ENCODE assay signal across 12 cellular contexts in the genomic region with DNA sequence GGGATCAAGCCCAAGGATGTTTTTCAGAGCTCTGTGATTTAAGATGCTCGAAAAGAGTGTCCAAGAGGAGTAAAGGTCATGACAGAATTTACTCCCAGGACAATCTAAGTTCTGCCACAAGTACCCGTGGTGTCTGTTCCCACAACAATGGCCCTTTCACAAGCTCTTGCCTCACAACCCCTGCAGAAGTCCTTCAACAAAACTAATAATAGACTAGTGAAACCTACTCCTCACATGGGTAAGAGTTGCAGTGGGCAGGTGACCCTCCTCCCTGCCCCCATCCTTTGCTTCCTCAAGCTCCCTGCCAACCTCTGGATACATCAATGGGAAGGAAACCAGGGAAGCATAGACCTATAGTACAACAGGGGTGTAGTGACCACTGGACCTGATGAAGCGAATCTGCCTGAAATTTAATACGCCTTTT. TPM values are rescaled to one million over a fixed set of nuclear protein-coding genes. Genes with fewer than 3 reads are reported as not detected.
DNase-seq lines count a peak whose midpoint lies in the region; ATAC-seq and TF ChIP-seq lines count a peak whose summit lies in the region.
"Had no signal": no experiment of that assay in that cellular context is flagged by ENCODE, and none has a peak within 500 bp of the region (broad histone marks: within the 10 kb centered on the region; RNA-seq: fewer than 3 reads in every experiment).

No MANE protein-coding gene starts in this region.

- no peak for TF ChIP-seq CTCF in KMS-11 (conservative IDR thresholded peaks at IDR 0.05; ENCODE audit: low read depth, low read length)

- no peak for DNase-seq in activated naive CD4-positive, alpha-beta T cell treated with anti-CD3 and anti-CD28 coated beads for 36 hours
- DNase-seq in activated naive CD4-positive, alpha-beta T cell (lab: John Stamatoyannopoulos, UW) = no peak
- no peak for DNase-seq in effector memory CD8-positive, alpha-beta T cell
- no peak for DNase-seq in sciatic nerve (ENCODE audit: low spot score)
- no peak for DNase-seq in mucosa of gallbladder (ENCODE audit: low spot score)
- DNase-seq: DMS79; SHP77; stimulated activated CD4-positive, alpha-beta T cell treated with anti-CD3 and anti-CD28 coated beads, Interleukin-1b, Interleukin-23, amount 100 ng/mL, for 48 hours had no signal

- H3K4me3 ChIP-seq in KMS-11 (IDR thresholded peaks at IDR 0.05; ENCODE audit: insufficient read depth, low read depth, low read length) = no peak overlapping the region
- H3K4me3 ChIP-seq: coronary artery had no signal

- no peak overlapping the region for H2AFZ ChIP-seq in KMS-11 (ENCODE audit: low read depth)

- intact Hi-C loops in activated naive CD4-positive, alpha-beta T cell treated with anti-CD3 and anti-CD28 coated beads for 36 hours (cut with micrococcal nuclease) = no loop called here
- intact Hi-C loops in sciatic nerve (cut with DNase I) = no loop called here

- H3K27ac ChIP-seq in KMS-11 = peak overlapping the region; percentile 2; the same call in 1 of the 2 replicates
- H3K27ac ChIP-seq: coronary artery had no signal

- H3K36me3 Mint-ChIP-seq in activated naive CD4-positive, alpha-beta T cell treated with anti-CD3 and anti-CD28 coated beads for 36 hours (ENCODE audit: low read depth) = peaks cover 50% of the 10 kb centered on the region
- peaks cover 59% of the 10 kb centered on the region for H3K36me3 Mint-ChIP-seq in effector memory CD8-positive, alpha-beta T cell (ENCODE audit: insufficient read depth)

- H3K27ac Mint-ChIP-seq in activated naive CD4-positive, alpha-beta T cell treated with anti-CD3 and anti-CD28 coated beads for 36 hours = peak overlapping the region; percentile 41
- peak overlapping the region; percentile 44 to 75 for H3K27ac Mint-ChIP-seq in effector memory CD8-positive, alpha-beta T cell

- no peak overlapping the region; the same call in 1 of the 2 replicates for H3K4me2 ChIP-seq in KMS-11

- H3K4me1 Mint-ChIP-seq in activated naive CD4-positive, alpha-beta T cell treated with anti-CD3 and anti-CD28 coated beads for 36 hours (ENCODE audit: low read depth) = peaks cover 4% of the 10 kb centered on the region
- peaks cover 0 to 4% of the 10 kb centered on the region in 2 donors for H3K4me1 Mint-ChIP-seq in effector memory CD8-positive, alpha-beta T cell (ENCODE audit: low read depth in 2 of 2)

- H3K4me3 Mint-ChIP-seq in activated naive CD4-positive, alpha-beta T cell treated with anti-CD3 and anti-CD28 coated beads for 36 hours = no peak overlapping the region
- no peak overlapping the region for H3K4me3 Mint-ChIP-seq in effector memory CD8-positive, alpha-beta T cell

- no peak for ATAC-seq in effector memory CD8-positive, alpha-beta T cell (replicated peaks)
- ATAC-seq in sciatic nerve (peak; percentile 78), GM19035 (IDR thresholded peaks at IDR 0.05; ENCODE audit: unreplicated experiment) (no peak), HG02798 (IDR thresholded peaks at IDR 0.05; ENCODE audit: poor library complexity, unreplicated experiment) (no peak)

- no peaks in the 10 kb centered on the region for H3K27me3 ChIP-seq in KMS-11 (ENCODE audit: insufficient read depth, low read depth)

- no peaks in the 10 kb centered on the region for H4K20me1 ChIP-seq in KMS-11 (ENCODE audit: insufficient read depth)

- peaks cover 30% of the 10 kb centered on the region for H3K4me1 ChIP-seq in KMS-11 (ENCODE audit: low read depth, poor library complexity, severe bottlenecking)

- peaks cover 5% of the 10 kb centered on the region; the same call in 1 of the 2 replicates for H3K36me3 ChIP-seq in KMS-11 (ENCODE audit: insufficient read depth)

- CTCF ChIA-PET in activated naive CD4-positive, alpha-beta T cell treated with anti-CD3 and anti-CD28 coated beads for 36 hours (lab: Charles Lee) = no interaction called here

- H3K79me2 ChIP-seq in KMS-11 (ENCODE audit: insufficient read depth, low read depth) = no peaks in the 10 kb centered on the region

- H3K9me3 Mint-ChIP-seq in activated naive CD4-positive, alpha-beta T cell treated with anti-CD3 and anti-CD28 coated beads for 36 hours = no peaks in the 10 kb centered on the region
- H3K9me3 Mint-ChIP-seq in effector memory CD8-positive, alpha-beta T cell = no peaks in the 10 kb centered on the region

- H3K9ac ChIP-seq in KMS-11 = no peak overlapping the region

- H3K27me3 Mint-ChIP-seq in activated naive CD4-positive, alpha-beta T cell treated with anti-CD3 and anti-CD28 coated beads for 36 hours (ENCODE audit: low read depth) = no peaks in the 10 kb centered on the region
- no peaks in the 10 kb centered on the region for H3K27me3 Mint-ChIP-seq in effector memory CD8-positive, alpha-beta T cell

RNA-seq across cellular contexts. Expression of gene PTCD3, which starts 34.9 kb away (rescaled TPM):
- 100 to 1,000 TPM; 195 to 200 TPM for total RNA-seq in activated naive CD4-positive, alpha-beta T cell treated with anti-CD3 and anti-CD28 coated beads for 36 hours
- total RNA-seq in sciatic nerve = 90.7 TPM
- 64.0 TPM for total RNA-seq in mucosa of gallbladder

RNA-seq across cellular contexts. Expression of gene POLR1A, which starts 35.3 kb away (rescaled TPM):
- 10 to 100 TPM; 25.3 to 27.1 TPM for total RNA-seq in activated naive CD4-positive, alpha-beta T cell treated with anti-CD3 and anti-CD28 coated beads for 36 hours
- total RNA-seq in sciatic nerve = 24.6 TPM
- 23.1 TPM for total RNA-seq in mucosa of gallbladder

RNA-seq across cellular contexts. Expression of gene IMMT, which starts 54.3 kb away (rescaled TPM):
- 100 to 1,000 TPM; 164 to 168 TPM for total RNA-seq in activated naive CD4-positive, alpha-beta T cell treated with anti-CD3 and anti-CD28 coated beads for 36 hours
- total RNA-seq in sciatic nerve (60.0 TPM), mucosa of gallbladder (74.7 TPM)

RNA-seq across cellular contexts. Expression of gene MRPL35, which starts 58.3 kb away (rescaled TPM):
- total RNA-seq in activated naive CD4-positive, alpha-beta T cell treated with anti-CD3 and anti-CD28 coated beads for 36 hours = 10 to 100 TPM; 63.0 to 65.0 TPM
- total RNA-seq in sciatic nerve = 21.5 TPM
- total RNA-seq in mucosa of gallbladder = 39.5 TPM
